Comparison of ENCODE assay signal across 25 cellular contexts in genomic region chr11:43892851-43893250, GRCh38. TPM values are rescaled to one million over a fixed set of nuclear protein-coding genes. Genes with fewer than 3 reads are reported as not detected.
"Had no signal": no experiment of that assay in that cellular context is flagged by ENCODE, and none has a peak within 500 bp of the region (broad histone marks: within the 10 kb centered on the region; RNA-seq: fewer than 3 reads in every experiment).

No MANE protein-coding gene starts in this region.

- DNase-seq: activated CD4-positive, alpha-beta memory T cell treated with anti-CD3 and anti-CD28 coated beads, Interleukin-2, amount 10 ng/mL, durations not matched to agents 7 days and 5 days; activated CD4-positive, alpha-beta T cell treated with anti-CD3 and anti-CD28 coated beads for 1 hour; activated CD4-positive, alpha-beta T cell treated with anti-CD3 and anti-CD28 coated beads for 4 hours; activated CD4-positive, alpha-beta T cell treated with anti-CD3 and anti-CD28 coated beads, Interleukin-2, amount 10 ng/mL, durations not matched to agents 7 days and 5 days; activated CD4-positive, alpha-beta T cell treated with anti-CD3 and anti-CD28 coated beads, Interleukin-2, amount 50 U/mL, for 4 hours; activated effector memory CD4-positive, alpha-beta T cell treated with anti-CD3 and anti-CD28 coated beads, Interleukin-2, amount 50 U/mL, for 16 hours; activated naive CD4-positive, alpha-beta T cell treated with anti-CD3 and anti-CD28 coated beads for 36 hours; activated naive CD8-positive, alpha-beta T cell treated with anti-CD3 and anti-CD28 coated beads for 36 hours; activated naive CD8-positive, alpha-beta T cell treated with anti-CD3 and anti-CD28 coated beads, Interleukin-2, amount 50 U/mL, for 24 hours; activated T-cell treated with anti-CD3 and anti-CD28 coated beads, Interleukin-2, amount 50 U/mL, for 4 hours; adrenal gland; amygdala; brain microvascular endothelial cell; effector CD8-positive, alpha-beta T cell; endodermal cell; foreskin fibroblast; glutamatergic neuron; heart left ventricle; T-helper 2 cell had no signal

- FAIRE-seq: astrocyte, bronchial epithelial cell, colon, frontal cortex had no signal

- H3K9me3 ChIP-seq: adrenal gland, heart left ventricle had no signal

- H3K27ac ChIP-seq: brain microvascular endothelial cell had no signal

- H3K4me3 ChIP-seq: adrenal gland, heart left ventricle had no signal

- H3K27me3 ChIP-seq: adrenal gland, brain microvascular endothelial cell, heart left ventricle had no signal

- H3K4me1 ChIP-seq: adrenal gland, heart left ventricle had no signal

- ATAC-seq: activated naive CD8-positive, alpha-beta T cell treated with anti-CD3 and anti-CD28 coated beads, Interleukin-2, amount 50 U/mL, for 24 hours; activated T-cell treated with anti-CD3 and anti-CD28 coated beads, Interleukin-2, amount 50 U/mL, for 4 hours; esophagus mucosa; heart left ventricle; WTC11 had no signal

RNA-seq across cellular contexts. Expression of gene C11orf96, which starts 49.6 kb away (rescaled TPM):
- total RNA-seq: activated CD4-positive, alpha-beta T cell treated with anti-CD3 and anti-CD28 coated beads, Interleukin-2, amount 10 ng/mL, durations not matched to agents 7 days and 5 days had no signal
